8 cellular contexts compared by ENCODE assay signal in genomic region chr9:78236511-78236950, GRCh38. TPM values are rescaled to one million over a fixed set of nuclear protein-coding genes. Genes with fewer than 3 reads are reported as not detected.
DNase-seq lines count a peak whose midpoint lies in the region; ATAC-seq, FAIRE-seq and TF ChIP-seq lines count a peak whose summit lies in the region.

No MANE protein-coding gene starts in this region.

- WGBS in SK-N-SH (ENCODE audit: low lambda C conversion rate) = 7% methylated on average over 10 of the region's 13 CpGs
- 8 to 10% methylated on average over 13 of the region's 13 CpGs for WGBS in pancreas, 2 donors

- no peaks in the 10 kb centered on the region for H3F3A ChIP-seq in SK-N-SH (replicated peaks; ENCODE audit: insufficient read depth)

- CTCF ChIA-PET in SK-N-SH (lab: Yijun Ruan, JAX) = interaction anchor here (0.9 to 2.3 kb wide), 4 partner anchors 25 to 802 kb away, joined by 3 to 7 read pairs (median 4); no protein-coding TSS in a partner anchor

- H3K4me2 ChIP-seq in SK-N-SH = peak overlapping the region; percentile 93

- peaks cover 27% of the 10 kb centered on the region for H3K79me2 ChIP-seq in SK-N-SH (ENCODE audit: insufficient read depth)

- intact Hi-C loops in pancreas (cut with DNase I) = no loop called here

- peak overlapping the region; percentile 86 for H3K9ac ChIP-seq in SK-N-SH

- H2AFZ ChIP-seq in SK-N-SH (ENCODE audit: low read depth) = peak overlapping the region; percentile 100

- no peaks in the 10 kb centered on the region for H3K27me3 ChIP-seq in SK-N-SH (ENCODE audit: insufficient read depth)
- no peaks in the 10 kb centered on the region for H3K27me3 ChIP-seq in pancreas

- TF ChIP-seq RAD21 in SK-N-SH (IDR thresholded peaks at IDR 0.05; ENCODE audit: low read length) = no peak

- ATAC-seq in GM18873 (IDR thresholded peaks at IDR 0.05; ENCODE audit: low FRiP score, unreplicated experiment) (peak; percentile 16), HG03159 (IDR thresholded peaks at IDR 0.05; ENCODE audit: unreplicated experiment) (peak; percentile 21), pancreas (peak; percentile 7 to 27 (median 20))

- no peaks in the 10 kb centered on the region for H3K9me2 ChIP-seq in SK-N-SH

- no peak for FAIRE-seq in pancreas (lab: Jason Lieb, UNC)

- H3K9me3 ChIP-seq in SK-N-SH = no peaks in the 10 kb centered on the region
- no peaks in the 10 kb centered on the region for H3K9me3 ChIP-seq in pancreas

- H3K4me1 ChIP-seq in SK-N-SH (ENCODE audit: control insufficient read depth in 1 of 2, insufficient read depth in 2 of 2, low read depth in 1 of 2, low read length in 1 of 2) = peaks cover 0 to 4% of the 10 kb centered on the region in 2 experiments; a peak in 2 of 4 replicates
- H3K4me1 ChIP-seq in pancreas = peaks cover 0 to 6% (median 0%) of the 10 kb centered on the region in 3 donors

- TF ChIP-seq EP300 in SK-N-SH (IDR thresholded peaks at IDR 0.05; ENCODE audit: borderline replicate concordance in 1 of 2, low read depth in 1 of 2, low read length in 1 of 2) = no peak

- no peak for TF ChIP-seq CTCF in AG09309 (IDR thresholded peaks at IDR 0.05; ENCODE audit: control insufficient read depth, insufficient read depth, low read depth, low read length, missing control alignments)
- TF ChIP-seq CTCF in SK-N-SH (IDR thresholded peaks at IDR 0.05) = no peak
- TF ChIP-seq CTCF in fibroblast of the aortic adventitia (IDR thresholded peaks at IDR 0.05; ENCODE audit: insufficient read depth, low read length) = no peak
- TF ChIP-seq CTCF in pancreas (IDR thresholded peaks at IDR 0.05) = no peak

- H3K36me3 ChIP-seq in SK-N-SH (replicated peaks in 1 of 2; ENCODE audit: control insufficient read depth in 1 of 2, insufficient read depth in 2 of 2, low read length in 1 of 2) = peaks cover 6 to 9% of the 10 kb centered on the region in 2 experiments
- H3K36me3 ChIP-seq in pancreas = no peaks in the 10 kb centered on the region

- DNase-seq in AG09309 (ENCODE audit: low read depth) = no peak
- no peak for DNase-seq in SK-N-SH
- DNase-seq in fibroblast of the aortic adventitia (ENCODE audit: low read depth) = no peak
- no peak for DNase-seq in pancreas
- no peak for DNase-seq in NCI-H446 (lab: John Stamatoyannopoulos, UW)
- no peak for DNase-seq in NCI-H187 (lab: John Stamatoyannopoulos, UW)

- POLR2A ChIA-PET in SK-N-SH (lab: Yijun Ruan, JAX) = interaction anchor here (1.7 kb wide), 1 partner anchor 60 kb away, joined by 13 read pairs; the partner anchor contains the start of gene PSAT1

- peak overlapping the region; percentile 60 for H3K4me3 ChIP-seq in AG09309 (ENCODE audit: control insufficient read depth, low read depth, low read length)
- peak overlapping the region; percentile 82 to 98 for H3K4me3 ChIP-seq in SK-N-SH (ENCODE audit: low read depth in 2 of 2, low read length in 1 of 2)
- peak overlapping the region; percentile 84 for H3K4me3 ChIP-seq in fibroblast of the aortic adventitia (ENCODE audit: low read depth, low read length)
- H3K4me3 ChIP-seq in pancreas = peak overlapping the region; percentile 87 to 96 (median 90)

- H4K20me1 ChIP-seq in SK-N-SH (ENCODE audit: insufficient read depth) = no peaks in the 10 kb centered on the region

- H3K27ac ChIP-seq in SK-N-SH (ENCODE audit: low read depth in 2 of 2, low read length in 1 of 2) (peak overlapping the region; percentile 61 to 70), pancreas (peak overlapping the region; percentile 68 to 81 (median 74))

TF ChIP-seq in SK-N-SH, 30 proteins besides CTCF, POLR2A, EP300 and RAD21:
- no peak for TF ChIP-seq USF2 (IDR thresholded peaks at IDR 0.05; ENCODE audit: borderline replicate concordance, low read depth, low read length)
- no peak for TF ChIP-seq TAF1 (IDR thresholded peaks at IDR 0.05; ENCODE audit: borderline replicate concordance, low read depth, low read length)
- no peak for TF ChIP-seq MXI1 (IDR thresholded peaks at IDR 0.05; ENCODE audit: low read depth, low read length)
- TF ChIP-seq IRF3 (IDR thresholded peaks at IDR 0.05; ENCODE audit: low read depth, low read length) = no peak
- TF ChIP-seq TEAD4 (IDR thresholded peaks at IDR 0.05; ENCODE audit: borderline replicate concordance, insufficient read depth) = no peak
- no peak for TF ChIP-seq REST (IDR thresholded peaks at IDR 0.05; ENCODE audit: low read depth, low read length)
- no peak for TF ChIP-seq POLR2AphosphoS5 (IDR thresholded peaks at IDR 0.05; ENCODE audit: low read depth, low read length)
- no peak for TF ChIP-seq NRF1 (IDR thresholded peaks at IDR 0.05; ENCODE audit: low read depth, low read length)
- TF ChIP-seq GABPA (IDR thresholded peaks at IDR 0.05; ENCODE audit: low read depth) = no peak
- TF ChIP-seq RFX5 (IDR thresholded peaks at IDR 0.05; ENCODE audit: low read length) = no peak
- TF ChIP-seq PBX3 (IDR thresholded peaks at IDR 0.05) = no peak
- no peak for TF ChIP-seq GATA2 (CRISPR knock-in tag; IDR thresholded peaks at IDR 0.05)

RNA-seq across cellular contexts. Expression of gene CEP78, which starts 0.7 kb away (rescaled TPM):
- polyA plus RNA-seq in SK-N-SH (2012; rRNA removed) = 6.2 and 7.9 TPM in 2 replicates
- polyA plus RNA-seq in SK-N-SH (2012; cell fraction: cytosol; rRNA removed) = 7.7 and 7.9 TPM in 2 replicates
- 9.6 and 13.2 TPM in 2 replicates for polyA plus RNA-seq in SK-N-SH (2012; cell fraction: nucleus; rRNA removed)
- total RNA-seq in fibroblast of the aortic adventitia (ENCODE audit: low replicate concordance) = 11.5 and 24.1 TPM in 2 replicates
- total RNA-seq in pancreas = 1 to 10 TPM; 4.1 to 6.5 (median 5.4) TPM
- polyA plus RNA-seq in pancreas = 1 to 10 TPM; 3.3 to 5.2 TPM
